ENCODE assay signal across 11 cellular contexts in genomic region chr11:106482920-106483761, GRCh38.
A peak's percentile ranks its signal among the peaks of the same experiment; 100 is the strongest.
DNase-seq lines count a peak whose midpoint lies in the region; ATAC-seq and TF ChIP-seq lines count a peak whose summit lies in the region.
"Had no signal": no experiment of that assay in that cellular context is flagged by ENCODE, and none has a peak within 500 bp of the region (broad histone marks: within the 10 kb centered on the region; RNA-seq: fewer than 3 reads in every experiment).

No MANE protein-coding gene starts in this region.

- ATAC-seq in HG03280 (IDR thresholded peaks at IDR 0.05; ENCODE audit: unreplicated experiment) (no peak), GM19328 (IDR thresholded peaks at IDR 0.05; ENCODE audit: unreplicated experiment) (no peak)
- ATAC-seq: activated CD8-positive, alpha-beta memory T cell treated with anti-CD3 and anti-CD28 coated beads, Interleukin-2, amount 10 ng/mL, durations not matched to agents 7 days and 5 days had no signal

- in situ Hi-C loops in astrocyte of the spinal cord (cut with HindIII; ENCODE audit: low sequenced_read_pairs): no loop called here

- DNase-seq in NCI-H2171 treated with DMSO at 0.1 percent for 48 hours (lab: John Stamatoyannopoulos, UW): peak; percentile 1
- no peak for DNase-seq in NCI-H2171 (lab: John Stamatoyannopoulos, UW)
- DNase-seq in astrocyte of the spinal cord (ENCODE audit: low read depth, low spot score): peak; percentile 85
- DNase-seq in iris pigment epithelial cell (ENCODE audit: low read depth): peak; percentile 78
- DNase-seq in superior temporal gyrus (ENCODE audit: extremely low spot score): peak; percentile 55
- DNase-seq in NCI-H345 treated with DMSO at 0.1 percent for 48 hours (lab: John Stamatoyannopoulos, UW; ENCODE audit: unreplicated experiment): no peak
- DNase-seq: activated CD8-positive, alpha-beta memory T cell treated with anti-CD3 and anti-CD28 coated beads, Interleukin-2, amount 10 ng/mL, durations not matched to agents 7 days and 5 days; NCI-H1048 had no signal

- H3K4me3 ChIP-seq in astrocyte of the spinal cord (ENCODE audit: low read depth, low read length): no peak overlapping the region
- H3K4me3 ChIP-seq: SJSA1 had no signal

- no peak for TF ChIP-seq CTCF in astrocyte of the spinal cord (IDR thresholded peaks at IDR 0.05; ENCODE audit: low read depth, low read length)

Comparison
In these comparisons a context has a peak if more than half of its experiments do, and no peak if none do; other contexts are left out.
1. DNase-seq: peak in NCI-H2171 treated with DMSO at 0.1 percent for 48 hours (single experiment), astrocyte of the spinal cord (single experiment), iris pigment epithelial cell (single experiment) and superior temporal gyrus (single experiment); none in NCI-H2171 (single experiment) and NCI-H345 treated with DMSO at 0.1 percent for 48 hours (single experiment).